In the genomic region with DNA sequence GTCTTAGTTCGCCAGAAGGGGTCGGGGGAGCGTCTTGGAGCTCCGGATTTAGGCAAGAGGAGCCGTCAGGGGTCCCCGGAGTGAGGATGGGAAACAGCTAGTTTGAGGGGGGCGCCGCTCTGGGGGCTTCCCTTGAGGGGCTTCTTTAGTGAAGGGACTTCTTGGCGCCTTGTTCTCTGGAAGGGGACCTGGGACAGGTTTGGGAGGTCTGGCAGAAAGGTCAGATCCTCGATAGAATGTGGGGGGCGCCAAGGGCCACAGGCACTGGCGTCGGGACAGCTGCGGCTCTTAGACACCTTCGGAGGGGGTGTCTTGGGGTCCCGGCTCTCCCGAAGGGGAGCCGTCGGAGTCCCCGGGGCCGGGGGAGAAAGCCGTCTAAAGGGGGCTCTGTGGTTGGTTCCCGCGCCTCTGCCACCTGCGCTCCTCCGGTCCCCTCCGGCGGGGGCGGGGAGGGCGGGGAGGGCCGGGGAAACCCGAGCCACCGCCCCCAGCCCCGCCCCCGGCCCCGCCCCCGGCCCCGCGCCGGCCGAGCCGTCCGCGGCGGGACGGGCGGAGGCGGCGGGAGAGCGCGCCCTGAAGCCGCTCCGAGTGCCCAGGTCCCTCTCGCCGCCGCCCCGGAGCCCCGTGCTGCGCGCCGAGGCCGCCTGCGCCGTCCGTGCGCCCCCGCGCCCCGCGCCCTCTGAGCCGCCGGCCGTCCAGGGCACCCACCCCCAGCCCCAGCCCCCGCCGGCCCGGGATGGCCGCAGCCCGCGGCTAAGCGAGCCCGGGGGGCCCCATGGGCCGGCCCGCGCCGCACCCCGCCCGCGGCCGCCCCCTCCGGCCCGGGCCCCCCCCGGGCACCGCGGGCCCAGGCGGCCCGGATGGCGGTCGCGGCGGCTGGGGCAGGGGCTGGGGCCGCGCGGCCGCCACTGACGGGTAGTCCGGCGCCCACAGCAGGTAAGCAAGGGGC, we compare ENCODE assay signal across 8 cellular contexts. TPM values are rescaled to one million over a fixed set of nuclear protein-coding genes. Genes with fewer than 3 reads are reported as not detected.
DNase-seq lines count a peak whose midpoint lies in the region; ATAC-seq and TF ChIP-seq lines count a peak whose summit lies in the region.

A gene with protein sequence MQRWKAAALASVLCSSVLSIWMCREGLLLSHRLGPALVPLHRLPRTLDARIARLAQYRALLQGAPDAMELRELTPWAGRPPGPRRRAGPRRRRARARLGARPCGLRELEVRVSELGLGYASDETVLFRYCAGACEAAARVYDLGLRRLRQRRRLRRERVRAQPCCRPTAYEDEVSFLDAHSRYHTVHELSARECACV (plus strand): TSS at position 552 of the 949 bp plus-strand sequence. CDS start 19,099 bp downstream, outside the sequence.

- peak within 1 kb of the TSS; percentile 41 for H2AFZ ChIP-seq in neural progenitor cell (replicated peaks)

- H3K9me3 ChIP-seq in endodermal cell (ENCODE audit: control insufficient read depth, low read length) (no peaks in the 10 kb centered on the region), neural progenitor cell (ENCODE audit: low read depth) (no peaks in the 10 kb centered on the region)

- peak within 1 kb of the TSS; percentile 50 for H3K27ac Mint-ChIP-seq in activated CD4-positive, alpha-beta T cell treated with anti-CD3 and anti-CD28 coated beads, Interleukin-2, amount 10 ng/mL, durations not matched to agents 7 days and 5 days
- peak within 1 kb of the TSS; percentile 68 for H3K27ac Mint-ChIP-seq in endodermal cell
- H3K27ac Mint-ChIP-seq in neural progenitor cell = no peak within 1 kb of the TSS

- H3K36me3 ChIP-seq in endodermal cell (ENCODE audit: control insufficient read depth, insufficient read depth, low read length) (no peaks in the 10 kb centered on the region), neural progenitor cell (no peaks in the 10 kb centered on the region)

- no peaks in the 10 kb centered on the region for H3K36me3 Mint-ChIP-seq in activated CD4-positive, alpha-beta T cell treated with anti-CD3 and anti-CD28 coated beads, Interleukin-2, amount 10 ng/mL, durations not matched to agents 7 days and 5 days (ENCODE audit: low read depth)
- H3K36me3 Mint-ChIP-seq in endodermal cell (ENCODE audit: low read depth) = no peaks in the 10 kb centered on the region
- no peaks in the 10 kb centered on the region for H3K36me3 Mint-ChIP-seq in neural progenitor cell

- TF ChIP-seq CTCF in AG09309 (IDR thresholded peaks at IDR 0.05; ENCODE audit: control insufficient read depth, insufficient read depth, low read depth, low read length, missing control alignments) (no peak), endodermal cell (conservative IDR thresholded peaks at IDR 0.05) (no peak), neural progenitor cell (IDR thresholded peaks at IDR 0.05) (no peak)

- H3K27ac ChIP-seq in endodermal cell (ENCODE audit: low read depth, low read length) (no peak within 1 kb of the TSS), neural progenitor cell (no peak within 1 kb of the TSS)

- H3K79me2 ChIP-seq in neural progenitor cell (ENCODE audit: low read depth) = no peaks in the 10 kb centered on the region

- peak within 1 kb of the TSS; percentile 75 for H3K4me2 ChIP-seq in neural progenitor cell

- H3K4me1 ChIP-seq in endodermal cell (ENCODE audit: control insufficient read depth, insufficient read depth, low read length) (no peaks in the 10 kb centered on the region), neural progenitor cell (peaks cover 10% of the 10 kb centered on the region)

- WGBS in endodermal cell (ENCODE audit: insufficient coverage in 1 of 2, insufficient read length in 1 of 2), 2 experiments = 1 to 2% methylated on average over 12 to 102 of the region's 107 CpGs

- peak within 1 kb of the TSS; percentile 40 for H3K4me3 ChIP-seq in AG09309 (ENCODE audit: control insufficient read depth, low read depth, low read length)
- H3K4me3 ChIP-seq in endodermal cell (ENCODE audit: low read length) = peak within 1 kb of the TSS; percentile 71
- peak within 1 kb of the TSS; percentile 49 for H3K4me3 ChIP-seq in neural progenitor cell

- ATAC-seq in GM21381 (IDR thresholded peaks at IDR 0.05; ENCODE audit: unreplicated experiment) = no peak

- H3K9me3 Mint-ChIP-seq in activated CD4-positive, alpha-beta T cell treated with anti-CD3 and anti-CD28 coated beads, Interleukin-2, amount 10 ng/mL, durations not matched to agents 7 days and 5 days = no peaks in the 10 kb centered on the region
- H3K9me3 Mint-ChIP-seq in endodermal cell (no peaks in the 10 kb centered on the region), neural progenitor cell (no peaks in the 10 kb centered on the region)

- CTCF ChIA-PET in activated CD4-positive, alpha-beta T cell treated with anti-CD3 and anti-CD28 coated beads, Interleukin-2, amount 10 ng/mL, durations not matched to agents 7 days and 5 days (lab: Charles Lee) = interaction anchor here (0.7 to 2.8 kb wide), 59 partner anchors 8 to 482 kb away, joined by 3 to 74 read pairs (median 5); partner anchors contain the start of genes CATSPERD, DUS3L, FUT6 and LONP1

- H3K4me3 Mint-ChIP-seq in activated CD4-positive, alpha-beta T cell treated with anti-CD3 and anti-CD28 coated beads, Interleukin-2, amount 10 ng/mL, durations not matched to agents 7 days and 5 days = peak within 1 kb of the TSS; percentile 57
- peak within 1 kb of the TSS; percentile 62 for H3K4me3 Mint-ChIP-seq in endodermal cell
- H3K4me3 Mint-ChIP-seq in neural progenitor cell = peak within 1 kb of the TSS; percentile 81

- H3K9ac ChIP-seq in endodermal cell (ENCODE audit: extremely low read depth, low read length, poor library complexity, severe bottlenecking) (no peak within 1 kb of the TSS), neural progenitor cell (no peak within 1 kb of the TSS)

- H3K4me1 Mint-ChIP-seq in activated CD4-positive, alpha-beta T cell treated with anti-CD3 and anti-CD28 coated beads, Interleukin-2, amount 10 ng/mL, durations not matched to agents 7 days and 5 days = peaks cover 24% of the 10 kb centered on the region
- H3K4me1 Mint-ChIP-seq in endodermal cell = peaks cover 8% of the 10 kb centered on the region
- peaks cover 34% of the 10 kb centered on the region for H3K4me1 Mint-ChIP-seq in neural progenitor cell

- peaks cover 38% of the 10 kb centered on the region for H3K27me3 Mint-ChIP-seq in activated CD4-positive, alpha-beta T cell treated with anti-CD3 and anti-CD28 coated beads, Interleukin-2, amount 10 ng/mL, durations not matched to agents 7 days and 5 days
- H3K27me3 Mint-ChIP-seq in endodermal cell (ENCODE audit: insufficient read depth) (peaks cover 31% of the 10 kb centered on the region), neural progenitor cell (ENCODE audit: insufficient read depth, low read depth) (peaks cover 22% of the 10 kb centered on the region)

- no peaks in the 10 kb centered on the region for H4K20me1 ChIP-seq in neural progenitor cell (ENCODE audit: low read depth)

- POLR2A ChIA-PET in activated CD4-positive, alpha-beta T cell treated with anti-CD3 and anti-CD28 coated beads, Interleukin-2, amount 10 ng/mL, durations not matched to agents 7 days and 5 days (lab: Charles Lee) = interaction anchor here (0.6 to 1.2 kb wide), 3 partner anchors 23 to 217 kb away, joined by 3 to 6 read pairs (median 5); no protein-coding TSS in a partner anchor

- peaks cover 28% of the 10 kb centered on the region for H3F3A ChIP-seq in neural progenitor cell (ENCODE audit: low read depth)

- DNase-seq in AG09309 (ENCODE audit: low read depth) = no peak
- DNase-seq in HuH-7 (ENCODE audit: low spot score) = peak; percentile 77
- DNase-seq in activated CD4-positive, alpha-beta T cell treated with anti-CD3 and anti-CD28 coated beads, Interleukin-2, amount 10 ng/mL, durations not matched to agents 7 days and 5 days = no peak
- DNase-seq in endodermal cell = peak; percentile 84
- DNase-seq in neural progenitor cell (ENCODE audit: low spot score) = peak; percentile 84
- no peak for DNase-seq in Ammon's horn (ENCODE audit: low spot score)
- no peak for DNase-seq in inferior parietal cortex (ENCODE audit: extremely low spot score)

- H3K27me3 ChIP-seq in endodermal cell (ENCODE audit: control insufficient read depth, insufficient read depth, low read length, poor library complexity, severe bottlenecking) = peaks cover 19% of the 10 kb centered on the region
- H3K27me3 ChIP-seq in neural progenitor cell = peaks cover 39% of the 10 kb centered on the region

RNA-seq across cellular contexts. Expression of the gene that starts here (rescaled TPM):
- under 1 TPM in 1 of 2 experiments, not detected in 1; 0.37 TPM for total RNA-seq in activated CD4-positive, alpha-beta T cell treated with anti-CD3 and anti-CD28 coated beads, Interleukin-2, amount 10 ng/mL, durations not matched to agents 7 days and 5 days
- total RNA-seq in endodermal cell = 1 to 10 TPM; 5.8 to 6.4 TPM
- 6.4 TPM for polyA plus RNA-seq in endodermal cell (2013, experiment 1 of 2)
- 7.2 TPM for polyA plus RNA-seq in endodermal cell (2013, experiment 2 of 2)
- total RNA-seq in neural progenitor cell (ENCODE audit: low replicate concordance) = 2.4 and 6.0 TPM in 2 replicates

Comparison
In these comparisons a context has a peak if more than half of its experiments do, and no peak if none do; other contexts are left out.
1. DNase-seq: peak in HuH-7 (single experiment), endodermal cell (single experiment) and neural progenitor cell (single experiment); none in AG09309 (single experiment), activated CD4-positive, alpha-beta T cell treated with anti-CD3 and anti-CD28 coated beads, Interleukin-2, amount 10 ng/mL, durations not matched to agents 7 days and 5 days (single experiment), Ammon's horn (single experiment) and inferior parietal cortex (single experiment).
2. Peak in every context shown above with its lines, with median percentiles within 50 percentile points of each other: H3K4me3 ChIP-seq and H3K4me3 Mint-ChIP-seq.